In genomic region chr5:72178910-72179815, GRCh38 we compare ENCODE assay signal across 9 cellular contexts.
A peak's percentile ranks its signal among the peaks of the same experiment; 100 is the strongest.
DNase-seq lines count a peak whose midpoint lies in the region; ATAC-seq, FAIRE-seq and TF ChIP-seq lines count a peak whose summit lies in the region.
"Had no signal": no experiment of that assay in that cellular context is flagged by ENCODE, and none has a peak within 500 bp of the region (broad histone marks: within the 10 kb centered on the region; RNA-seq: fewer than 3 reads in every experiment).

No MANE protein-coding gene starts in this region.

- no peaks in the 10 kb centered on the region for H3F3A ChIP-seq in MM.1S (ENCODE audit: insufficient read depth, low read length)

- H3K27me3 ChIP-seq in astrocyte (ENCODE audit: insufficient read depth, low read length) (no peaks in the 10 kb centered on the region), MM.1S (replicated peaks; ENCODE audit: insufficient read depth, low read length) (peaks cover 85% of the 10 kb centered on the region)

- H3K9me2 ChIP-seq in MM.1S (replicated peaks; ENCODE audit: insufficient read depth, low read length), result no peaks in the 10 kb centered on the region

- DNase-seq in H4 (ENCODE audit: low spot score) (peak; percentile 82), astrocyte (ENCODE audit: low read depth) (peak; percentile 90), left ventricle myocardium superior (peak; percentile 65), skeletal muscle cell (ENCODE audit: low read depth) (peak; percentile 75), cerebellar cortex (ENCODE audit: low spot score) (no peak), GDM1 (lab: John Stamatoyannopoulos, UW) (no peak), MM.1S (no peak)
- DNase-seq in activated CD8-positive, alpha-beta memory T cell treated with anti-CD3 and anti-CD28 coated beads, Interleukin-2, amount 50 U/mL, for 48 hours, result no peak
- DNase-seq: activated T-cell treated with anti-CD3 and anti-CD28 coated beads, Interleukin-2, amount 50 U/mL, for 48 hours had no signal

- peaks cover 86% of the 10 kb centered on the region for H3K79me2 ChIP-seq in astrocyte (ENCODE audit: insufficient read depth, low read length)
- H3K79me2 ChIP-seq in MM.1S (ENCODE audit: low read length), result no peaks in the 10 kb centered on the region

- H3K4me2 ChIP-seq in astrocyte (ENCODE audit: low read length), result peak overlapping the region; percentile 81
- no peak overlapping the region for H3K4me2 ChIP-seq in MM.1S (ENCODE audit: low read depth, low read length)

- H3K4me1 Mint-ChIP-seq in astrocyte (ENCODE audit: low read depth, unreplicated experiment), result peaks cover 32% of the 10 kb centered on the region

- H3K9me3 ChIP-seq in astrocyte (ENCODE audit: insufficient read depth, low read depth, low read length), result no peaks in the 10 kb centered on the region
- H3K9me3 ChIP-seq in MM.1S (replicated peaks; ENCODE audit: insufficient read depth, low read length), result no peaks in the 10 kb centered on the region

- no peaks in the 10 kb centered on the region for H3K27me3 Mint-ChIP-seq in astrocyte (ENCODE audit: low read depth, unreplicated experiment)

- peak; percentile 78 for FAIRE-seq in astrocyte (lab: Jason Lieb, UNC)

- H4K20me1 ChIP-seq in astrocyte (ENCODE audit: insufficient read depth, low read length) (peaks cover 56% of the 10 kb centered on the region), MM.1S (ENCODE audit: insufficient read depth, low read length) (no peaks in the 10 kb centered on the region)

- H3K9me3 Mint-ChIP-seq in astrocyte (ENCODE audit: unreplicated experiment), result no peaks in the 10 kb centered on the region

- no peak for TF ChIP-seq CTCF in astrocyte (IDR thresholded peaks at IDR 0.05; ENCODE audit: insufficient read depth, low read depth, low read length)
- no peak for TF ChIP-seq CTCF in MM.1S (IDR thresholded peaks at IDR 0.05; ENCODE audit: low read length)

- peak; percentile 86 for ATAC-seq in left ventricle myocardium superior

- peak overlapping the region; percentile 84 for H3K9ac ChIP-seq in astrocyte (ENCODE audit: low read length)
- H3K9ac ChIP-seq in MM.1S (ENCODE audit: low read length), result no peak overlapping the region

- H3K27ac Mint-ChIP-seq in astrocyte (ENCODE audit: unreplicated experiment), result peak overlapping the region; percentile 89

- H3K27ac ChIP-seq in astrocyte (ENCODE audit: low read depth, low read length) (peak overlapping the region; percentile 94), MM.1S (ENCODE audit: low read length) (no peak overlapping the region)

- no peak overlapping the region for H3K4me3 Mint-ChIP-seq in astrocyte (ENCODE audit: unreplicated experiment)

- peaks cover 19% of the 10 kb centered on the region for H3K36me3 ChIP-seq in astrocyte (ENCODE audit: insufficient read depth, low read length)
- no peaks in the 10 kb centered on the region for H3K36me3 ChIP-seq in MM.1S (replicated peaks; ENCODE audit: insufficient read depth, low read length)

- intact Hi-C loops in left ventricle myocardium superior (cut with micrococcal nuclease), result no loop called here

- peak overlapping the region; percentile 31 for H3K4me3 ChIP-seq in astrocyte (ENCODE audit: insufficient read depth, low read depth, low read length)
- peak overlapping the region; percentile 3 for H3K4me3 ChIP-seq in skeletal muscle cell (ENCODE audit: low read depth, low read length)
- H3K4me3 ChIP-seq in MM.1S (ENCODE audit: low read length), result no peak overlapping the region

- H3K36me3 Mint-ChIP-seq in astrocyte (ENCODE audit: low read depth, unreplicated experiment), result peaks cover 23% of the 10 kb centered on the region

- H3K4me1 ChIP-seq in astrocyte (ENCODE audit: insufficient read depth, low read length), result peaks cover 44% of the 10 kb centered on the region
- no peaks in the 10 kb centered on the region for H3K4me1 ChIP-seq in MM.1S (ENCODE audit: low read length)

- H2AFZ ChIP-seq in astrocyte (ENCODE audit: low read depth, low read length) (no peak overlapping the region), MM.1S (ENCODE audit: low read length) (no peak overlapping the region)

Comparison
In these comparisons a context has a peak if more than half of its experiments do, and no peak if none do; other contexts are left out.
1. DNase-seq: peak in H4 (single experiment), astrocyte (single experiment), left ventricle myocardium superior (single experiment) and skeletal muscle cell (single experiment); none in cerebellar cortex (single experiment), activated CD8-positive, alpha-beta memory T cell treated with anti-CD3 and anti-CD28 coated beads, Interleukin-2, amount 50 U/mL, for 48 hours (single experiment), GDM1 (single experiment) and MM.1S (single experiment).